ENCODE assay signal across 1 cellular context in the genomic region with DNA sequence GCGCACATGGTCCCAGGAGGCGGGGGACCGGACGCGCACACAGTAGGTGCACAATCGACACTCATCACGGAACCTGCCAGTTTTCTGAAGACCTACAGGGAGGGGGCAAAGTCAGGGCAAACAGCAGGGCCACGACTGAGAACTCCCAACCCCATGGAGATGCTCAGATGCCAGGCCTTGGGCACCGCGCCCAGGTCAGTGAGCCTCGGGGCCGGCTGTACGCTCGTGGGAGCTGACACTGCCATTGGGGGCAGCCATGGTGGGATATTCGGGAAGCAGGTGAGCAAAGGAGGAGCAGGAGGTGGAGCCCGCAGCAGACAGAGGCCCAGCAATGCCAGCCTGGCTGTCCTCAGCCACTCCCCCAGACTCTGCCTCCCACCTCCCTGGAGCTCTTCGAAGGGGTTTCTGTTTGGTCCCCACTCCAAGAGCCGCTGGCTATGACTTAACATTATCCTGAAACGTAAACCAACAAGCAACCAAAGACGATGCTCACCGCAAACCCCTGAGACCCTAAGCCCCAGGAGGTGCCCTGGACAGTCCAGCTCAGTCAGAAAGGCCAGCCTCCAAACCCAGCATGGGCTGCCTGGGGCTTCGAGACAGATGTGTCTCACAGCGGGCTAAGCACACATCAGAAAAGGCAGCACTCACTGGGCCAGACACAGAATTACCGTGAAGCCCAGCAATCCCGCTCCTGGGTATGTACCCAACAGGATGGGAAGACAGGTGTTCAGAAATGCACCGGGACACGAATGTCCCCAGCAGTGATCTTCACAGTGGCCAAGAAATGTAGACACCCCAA.
TF ChIP-seq lines count a peak whose summit lies in the region.

No MANE protein-coding gene starts in this region.

TF ChIP-seq in GM23338, 12 proteins besides CTCF, POLR2A, EP300 and RAD21 (continued from another document):
- TF ChIP-seq NANOG (IDR thresholded peaks at IDR 0.05; ENCODE audit: borderline replicate concordance), result no peak
- no peak for TF ChIP-seq POLR2AphosphoS5 (IDR thresholded peaks at IDR 0.05; ENCODE audit: low read depth)
- no peak for TF ChIP-seq STAT1 (IDR thresholded peaks at IDR 0.05; ENCODE audit: unreplicated experiment)
- no peak for TF ChIP-seq EZH2phosphoT487 (IDR thresholded peaks at IDR 0.05; ENCODE audit: unreplicated experiment)
- no peak for TF ChIP-seq CREB1 (CRISPR knock-in tag; IDR thresholded peaks at IDR 0.05; ENCODE audit: low read depth)
